ENCODE assay signal across 25 cellular contexts in the genomic region with DNA sequence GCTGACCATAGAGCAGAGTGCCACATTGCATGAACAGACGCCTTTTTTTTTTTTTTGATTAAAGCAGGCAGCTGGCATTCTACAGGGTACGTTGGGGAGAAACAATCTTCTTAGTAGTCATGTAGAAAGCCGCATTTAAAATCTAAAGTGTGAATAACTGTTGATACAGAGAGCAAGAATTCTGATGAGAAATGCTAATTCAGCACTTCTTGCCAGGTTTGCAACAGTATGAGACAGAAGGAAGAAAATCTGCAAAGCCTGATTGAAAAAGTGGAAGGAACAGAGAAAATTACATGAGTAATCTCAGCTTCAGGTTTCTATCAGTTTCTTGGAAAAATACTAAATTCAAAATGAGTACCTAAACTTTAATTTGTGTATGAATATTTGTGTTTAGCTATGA.
"Had no signal": no experiment of that assay in that cellular context is flagged by ENCODE, and none has a peak within 500 bp of the region (broad histone marks: within the 10 kb centered on the region; RNA-seq: fewer than 3 reads in every experiment).

No MANE protein-coding gene starts in this region.

- H3K4me1 ChIP-seq: esophagus squamous epithelium, gastrocnemius medialis, heart right ventricle, left lung, lower lobe of right lung had no signal

- H3K4me3 Mint-ChIP-seq: mesothelial cell of epicardium, naive B cell had no signal

- H3K27me3 Mint-ChIP-seq: naive B cell had no signal

- FAIRE-seq: keratinocyte had no signal

- H3K36me3 ChIP-seq: esophagus squamous epithelium, gastrocnemius medialis, heart right ventricle, left lung, lower lobe of right lung had no signal

- DNase-seq: dermis blood vessel endothelial cell; dorsolateral prefrontal cortex; effector CD4-positive, alpha-beta T cell; effector memory CD4-positive, alpha-beta T cell; erythroblast; esophagus squamous epithelium; foreskin fibroblast; foreskin melanocyte; gastrocnemius medialis; glutamatergic neuron; head of caudate nucleus; heart right ventricle; hippocampal formation; left cardiac atrium; left lung; left ventricle myocardium superior; lower lobe of right lung; mesenchymal stem cell; mucosa of descending colon; naive B cell had no signal

- H3K27ac Mint-ChIP-seq: mesothelial cell of epicardium, naive B cell had no signal

- H3K27me3 ChIP-seq: dorsolateral prefrontal cortex, esophagus squamous epithelium, gastrocnemius medialis, heart right ventricle, left lung had no signal

- H3K4me3 ChIP-seq: coronary artery, dorsolateral prefrontal cortex, esophagus squamous epithelium, gastrocnemius medialis, heart right ventricle, left lung, lower lobe of right lung, mucosa of descending colon had no signal

- H3K27ac ChIP-seq: coronary artery, dorsolateral prefrontal cortex, epithelial cell of prostate, esophagus squamous epithelium, gastrocnemius medialis, heart right ventricle, left lung, lower lobe of right lung had no signal

- H3K4me1 Mint-ChIP-seq: naive B cell had no signal

- H3K9me3 ChIP-seq: esophagus squamous epithelium, gastrocnemius medialis, left lung, lower lobe of right lung had no signal

- H3K36me3 Mint-ChIP-seq: mesothelial cell of epicardium, naive B cell had no signal

- ATAC-seq: esophagus mucosa, gastrocnemius medialis, heart right ventricle, left cardiac atrium, left lung, left ventricle myocardium superior, lower lobe of right lung, mucosa of descending colon had no signal
